2 cellular contexts compared by ENCODE assay signal in genomic region chrX:48831136-48831908, GRCh38.
TF ChIP-seq lines count a peak whose summit lies in the region.

No MANE protein-coding gene starts in this region.

TF ChIP-seq in HepG2, 621 proteins besides CTCF, POLR2A, EP300 and RAD21:
- TF ChIP-seq ZNF878 (CRISPR knock-in tag; IDR thresholded peaks at IDR 0.05) = no peak
- no peak for TF ChIP-seq CHD4 (IDR thresholded peaks at IDR 0.05; ENCODE audit: borderline replicate concordance, low read length)
- no peak for TF ChIP-seq HMG20B (CRISPR knock-in tag; conservative IDR thresholded peaks at IDR 0.05)
- TF ChIP-seq THAP7 (CRISPR knock-in tag; IDR thresholded peaks at IDR 0.05) = no peak
- no peak for TF ChIP-seq RFX3 (CRISPR knock-in tag; IDR thresholded peaks at IDR 0.05)
- no peak for TF ChIP-seq DMTF1 (CRISPR knock-in tag; IDR thresholded peaks at IDR 0.05)
- TF ChIP-seq SMARCC2 (IDR thresholded peaks at IDR 0.05) = no peak
- no peak for TF ChIP-seq IRF1 (CRISPR knock-in tag; IDR thresholded peaks at IDR 0.05; ENCODE audit: low read depth)
- no peak for TF ChIP-seq RFX5 (IDR thresholded peaks at IDR 0.05; ENCODE audit: low read depth, low read length)
- no peak for TF ChIP-seq GATAD2A (CRISPR knock-in tag; IDR thresholded peaks at IDR 0.05)
- no peak for TF ChIP-seq ZNF614 (CRISPR knock-in tag; IDR thresholded peaks at IDR 0.05; ENCODE audit: borderline replicate concordance)
- TF ChIP-seq THYN1 (CRISPR knock-in tag; IDR thresholded peaks at IDR 0.05; ENCODE audit: borderline replicate concordance, low read depth) = no peak
- no peak for TF ChIP-seq HNRNPK (IDR thresholded peaks at IDR 0.05; ENCODE audit: low read depth, low read length, poor library complexity, severe bottlenecking)
- TF ChIP-seq HNRNPUL1 (IDR thresholded peaks at IDR 0.05; ENCODE audit: low read depth, low read length) = no peak

TF ChIP-seq in WTC11, 78 proteins besides CTCF, POLR2A, EP300 and RAD21:
- TF ChIP-seq PRRX2 (CRISPR knock-in tag; IDR thresholded peaks at IDR 0.05) (no peak), HMGA2 (CRISPR knock-in tag; IDR thresholded peaks at IDR 0.05) (no peak), JUN (CRISPR knock-in tag; IDR thresholded peaks at IDR 0.05) (no peak), ZNF219 (CRISPR knock-in tag; IDR thresholded peaks at IDR 0.05; ENCODE audit: borderline replicate concordance) (no peak), TCF7 (CRISPR knock-in tag; IDR thresholded peaks at IDR 0.05; ENCODE audit: low read depth) (no peak)
